ENCODE assay signal across 1 cellular context in the genomic region with DNA sequence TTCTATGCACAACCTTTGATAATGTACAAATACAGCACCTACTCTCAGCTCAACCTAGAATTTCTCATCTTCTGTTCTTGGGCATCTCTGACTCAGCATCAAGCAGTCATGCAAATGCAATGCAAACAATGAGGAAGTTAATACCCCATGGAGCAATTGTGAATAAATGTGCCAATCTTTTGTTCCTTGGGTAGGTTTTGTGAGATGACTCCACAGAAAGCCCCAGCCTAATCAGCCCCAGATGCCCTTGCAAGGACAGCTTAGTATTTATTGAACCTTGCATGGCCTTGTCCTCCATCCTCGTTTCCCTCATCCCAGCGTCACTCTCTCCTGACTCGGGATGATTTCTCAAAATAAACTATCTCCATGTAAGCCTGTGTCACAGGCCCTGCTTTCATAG.
TF ChIP-seq lines count a peak whose summit lies in the region.

No MANE protein-coding gene starts in this region.

TF ChIP-seq in H1, 55 proteins besides CTCF, POLR2A, EP300 and RAD21 (continued from another document):
- TF ChIP-seq CHD7 (IDR thresholded peaks at IDR 0.05; ENCODE audit: insufficient replicate concordance, low read length) (no peak), YY1 (IDR thresholded peaks at IDR 0.05; ENCODE audit: low read depth, low read length) (peak; percentile 74), ATF3 (IDR thresholded peaks at IDR 0.05; ENCODE audit: insufficient read depth, low read depth, low read length) (no peak), RFX5 (IDR thresholded peaks at IDR 0.05; ENCODE audit: borderline replicate concordance, low read depth, low read length) (no peak), KDM5A (IDR thresholded peaks at IDR 0.05; ENCODE audit: low read length) (no peak), BCL11A (IDR thresholded peaks at IDR 0.05; ENCODE audit: low read depth in 2 of 2, low read length in 2 of 2) (peak; percentile 85 to 96), CBX8 (IDR thresholded peaks at IDR 0.05; ENCODE audit: borderline replicate concordance, low read depth, low read length) (no peak), CEBPB (IDR thresholded peaks at IDR 0.05; ENCODE audit: low read depth, low read length) (peak; percentile 64), RXRA (IDR thresholded peaks at IDR 0.05; ENCODE audit: insufficient read depth, low read depth, low read length) (0 out of 2 replicates have a peak, but pooled peaks have one; percentile 5), SP1 (IDR thresholded peaks at IDR 0.05; ENCODE audit: low read depth, low read length) (peak; percentile 90), KDM4A (IDR thresholded peaks at IDR 0.05; ENCODE audit: low read depth, low read length, severe bottlenecking) (no peak), EZH2 (IDR thresholded peaks at IDR 0.05; ENCODE audit: low read depth, low read length, severe bottlenecking) (no peak), JUN (IDR thresholded peaks at IDR 0.05; ENCODE audit: low read depth, low read length) (peak; percentile 84)
